1 cellular context compared by ENCODE assay signal in genomic region chr6:23445157-23445710, GRCh38.
TF ChIP-seq lines count a peak whose summit lies in the region.

No MANE protein-coding gene starts in this region.

TF ChIP-seq in endothelial cell of umbilical vein, 7 proteins besides CTCF, POLR2A, EP300 and RAD21:
- TF ChIP-seq POLR2AphosphoS5 (IDR thresholded peaks at IDR 0.05; ENCODE audit: insufficient read depth, low read depth, low read length) = no peak
- no peak for TF ChIP-seq GATA2 (IDR thresholded peaks at IDR 0.05; ENCODE audit: insufficient read depth, insufficient read length, low read depth, low read length)
- TF ChIP-seq JUN (IDR thresholded peaks at IDR 0.05; ENCODE audit: borderline replicate concordance, insufficient read depth, insufficient read length, low read depth) = no peak
- no peak for TF ChIP-seq FOS (IDR thresholded peaks at IDR 0.05; ENCODE audit: borderline replicate concordance, insufficient read depth, low read length)
- no peak for TF ChIP-seq MYC (IDR thresholded peaks at IDR 0.05; ENCODE audit: low read depth, low read length)
- TF ChIP-seq EZH2 (IDR thresholded peaks at IDR 0.05; ENCODE audit: borderline replicate concordance, low read depth, low read length, severe bottlenecking) = no peak
- TF ChIP-seq MAX (IDR thresholded peaks at IDR 0.05; ENCODE audit: insufficient read depth, insufficient read length) = no peak
